8 cellular contexts compared by ENCODE assay signal in the genomic region with DNA sequence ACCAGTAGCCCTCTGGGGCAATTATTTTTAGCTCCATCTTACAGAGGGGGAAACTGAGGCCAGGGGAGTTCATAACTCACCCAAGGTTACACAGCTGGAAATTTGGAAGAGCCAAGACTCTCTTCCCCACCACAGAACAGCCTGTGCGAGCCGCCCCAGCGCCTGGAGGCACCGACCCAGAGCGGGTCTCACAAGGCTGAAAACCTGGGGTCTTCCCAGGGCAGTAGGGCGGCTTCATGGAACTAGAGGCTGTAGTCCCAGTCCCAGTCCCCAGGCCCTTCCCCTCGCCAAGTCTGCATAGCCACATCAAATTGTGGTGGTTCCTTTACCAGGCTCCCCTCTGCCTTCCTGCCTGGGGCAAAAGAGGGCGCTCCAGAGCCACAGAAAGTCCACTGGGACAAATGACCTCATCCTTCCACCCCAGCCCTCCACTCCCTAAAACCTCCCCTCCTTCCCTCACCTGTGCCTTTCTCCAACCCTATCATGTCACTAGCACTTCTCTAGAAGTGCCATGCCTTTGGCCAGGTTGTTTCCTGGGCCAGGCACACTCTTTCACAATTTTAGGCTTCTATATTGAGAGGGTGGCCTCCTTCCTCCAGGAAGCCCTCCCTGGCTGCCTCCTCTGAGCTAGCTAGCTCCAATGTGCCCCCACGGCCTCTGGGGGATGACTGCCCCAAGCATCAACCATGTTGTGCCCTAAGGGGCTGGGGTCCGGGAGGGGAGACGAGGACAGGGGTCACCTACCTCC. TPM values are rescaled to one million over a fixed set of nuclear protein-coding genes. Genes with fewer than 3 reads are reported as not detected.
DNase-seq lines count a peak whose midpoint lies in the region; ATAC-seq, FAIRE-seq and TF ChIP-seq lines count a peak whose summit lies in the region.

No MANE protein-coding gene starts in this region.

- H3K27me3 ChIP-seq in AG04450 (ENCODE audit: control insufficient read depth, insufficient read depth, low read length) (no peaks in the 10 kb centered on the region), brain microvascular endothelial cell (replicated peaks) (no peaks in the 10 kb centered on the region), spleen (replicated peaks in 1 of 7) (peaks cover 0 to 42% (median 0%) of the 10 kb centered on the region in 7 donors)

- H3K9me3 ChIP-seq in AG04450 (ENCODE audit: control insufficient read depth, insufficient read depth, low read length) (no peaks in the 10 kb centered on the region; the same call in 1 of the 2 replicates), spleen (no peaks in the 10 kb centered on the region)

- DNase-seq in AG04450 (ENCODE audit: low read depth, low spot score) (no peak), H54 (ENCODE audit: insufficient read length, low spot score) (peak; percentile 36), SKM-1 treated with dmso at 0.1 percent for 144 hours (lab: John Stamatoyannopoulos, UW; ENCODE audit: unreplicated experiment) (peak; percentile 32), brain microvascular endothelial cell (peak; percentile 54), iPS-NIHi7 (ENCODE audit: extremely low spot score) (peak; percentile 81), spleen (no peak), GF-D8 (lab: John Stamatoyannopoulos, UW) (no peak)

- ATAC-seq in HG03460 (IDR thresholded peaks at IDR 0.05; ENCODE audit: unreplicated experiment), result no peak

- TF ChIP-seq CTCF in AG04450 (IDR thresholded peaks at IDR 0.05; ENCODE audit: low read depth, low read length) (peak; percentile 83), brain microvascular endothelial cell (IDR thresholded peaks at IDR 0.05; ENCODE audit: low read depth, low read length, missing control alignments) (peak; percentile 94), spleen (IDR thresholded peaks at IDR 0.05 in 8 of 11, conservative IDR thresholded peaks at IDR 0.05 in 3 of 11) (peak; percentile 35 to 80 (median 69))

- no peak for TF ChIP-seq POLR2A in H54 (IDR thresholded peaks at IDR 0.05; ENCODE audit: low read depth, low read length)
- no peak for TF ChIP-seq POLR2A in spleen (IDR thresholded peaks at IDR 0.05)

- 36 to 48% (median 40%) methylated on average over 10 to 11 of the region's 11 CpGs for WGBS in spleen, 5 donors

- POLR2A ChIA-PET in AG04450 (lab: Yijun Ruan, JAX), result interaction anchor here (1.0 to 2.7 kb wide), 6 partner anchors 14 to 130 kb away, joined by 3 to 17 read pairs (median 8); a partner anchor contains a TSS

- intact Hi-C loops in spleen (cut with DNase I; ENCODE audit: low total_unique reads), result no loop called here

- no peaks in the 10 kb centered on the region for H3K36me3 ChIP-seq in brain microvascular endothelial cell (replicated peaks)
- H3K36me3 ChIP-seq in spleen, result no peaks in the 10 kb centered on the region

- H3K27ac ChIP-seq in AG04450 (ENCODE audit: low read depth, low read length) (peak overlapping the region; percentile 91), brain microvascular endothelial cell (peak overlapping the region; percentile 65), spleen (peak overlapping the region; percentile 42 to 90 (median 80))

- H3K4me3 ChIP-seq in AG04450 (ENCODE audit: low read depth, low read length), result peak overlapping the region; percentile 50
- peak overlapping the region; percentile 40 for H3K4me3 ChIP-seq in brain microvascular endothelial cell (ENCODE audit: low read depth, low read length)
- H3K4me3 ChIP-seq in spleen, result peak overlapping the region in 1 of 8 donors; percentile 21

- FAIRE-seq in H54 (lab: Jason Lieb, UNC), result no peak

- peaks cover 19 to 62% (median 34%) of the 10 kb centered on the region in 6 donors for H3K4me1 ChIP-seq in spleen

- in situ Hi-C loops in brain microvascular endothelial cell (cut with HindIII; ENCODE audit: low pct_ligation_motif_present, low sequenced_read_pairs), result no loop called here

- CTCF ChIA-PET in AG04450 (lab: Charles Lee), result interaction anchor here (0.7 to 16.5 kb wide), 9 partner anchors 12 to 75 kb away, joined by 3 to 375 read pairs (median 4); a partner anchor contains a TSS

RNA-seq across cellular contexts. Expression of a gene that starts 15.2 kb away (rescaled TPM):
- polyA plus RNA-seq in AG04450 (2011; rRNA removed), result 13.0 and 18.4 TPM in 2 replicates
- polyA minus RNA-seq in AG04450 (2011; rRNA and poly(A)+ RNA removed), result 11.3 and 11.8 TPM in 2 replicates
- total RNA-seq in spleen, result 10 to 100 TPM; 13.2 to 35.7 (median 22.4) TPM
- polyA plus RNA-seq in spleen, result 10 to 100 TPM in 1 of 3 donors, 1 to 10 TPM in 2; 4.6 to 13.7 (median 4.8) TPM

RNA-seq across cellular contexts. Expression of a gene that starts 25.9 kb away (rescaled TPM):
- polyA plus RNA-seq in AG04450 (2011; rRNA removed) (5.8 and 9.6 TPM in 2 replicates), spleen (1 to 10 TPM; 2.5 to 9.1 (median 5.7) TPM)
- 8.6 and 10.7 TPM in 2 replicates for polyA minus RNA-seq in AG04450 (2011; rRNA and poly(A)+ RNA removed)
- 10 to 100 TPM in 4 of 7 donors, 1 to 10 TPM in 3; 6.9 to 12.5 (median 11.3) TPM for total RNA-seq in spleen

RNA-seq across cellular contexts. Expression of a gene that starts 34.8 kb away (rescaled TPM):
- polyA plus RNA-seq in AG04450 (2011; rRNA removed), result not detected in 2 replicates
- not detected in 2 replicates for polyA minus RNA-seq in AG04450 (2011; rRNA and poly(A)+ RNA removed)
- 10 to 100 TPM in 5 of 7 donors, 1 to 10 TPM in 1, not detected in 1; 3.9 to 22.8 (median 12.8) TPM for total RNA-seq in spleen
- polyA plus RNA-seq in spleen, result 10 to 100 TPM; 21.1 to 41.8 (median 25.5) TPM

RNA-seq across cellular contexts. Expression of a gene that starts 58.9 kb away (rescaled TPM):
- polyA plus RNA-seq in AG04450 (2011; rRNA removed) (0.04 and 0.06 TPM in 2 replicates), spleen (10 to 100 TPM; 38.7 to 65.8 (median 51.1) TPM)
- not detected in 2 replicates for polyA minus RNA-seq in AG04450 (2011; rRNA and poly(A)+ RNA removed)
- 100 to 1,000 TPM in 4 of 7 donors, 10 to 100 TPM in 3; 93.5 to 138 (median 101) TPM for total RNA-seq in spleen

Comparison
In these comparisons a context has a peak if more than half of its experiments do, and no peak if none do; other contexts are left out.
1. DNase-seq: peak in H54 (single experiment), SKM-1 treated with dmso at 0.1 percent for 144 hours (single experiment), brain microvascular endothelial cell (single experiment) and iPS-NIHi7 (single experiment); none in AG04450 (single experiment), spleen (single experiment) and GF-D8 (single experiment).
2. RNA of a gene that starts 34.8 kb away (polyA plus RNA-seq): 21.1 to 41.8 TPM in spleen; not detected in AG04450; every median in the first group is over 10 times any median in the second.
3. Peak in every context shown above with its lines, with median percentiles within 50 percentile points of each other: H3K27ac ChIP-seq and CTCF ChIP-seq.